ENCODE assay signal across 8 cellular contexts in genomic region chr1:52139817-52140540, GRCh38. TPM values are rescaled to one million over a fixed set of nuclear protein-coding genes. Genes with fewer than 3 reads are reported as not detected.
DNase-seq lines count a peak whose midpoint lies in the region; ATAC-seq and TF ChIP-seq lines count a peak whose summit lies in the region.

No MANE protein-coding gene starts in this region.

- H3K27me3 ChIP-seq in IMR-90 (ENCODE audit: control insufficient read depth, insufficient read depth, low read length) (no peaks in the 10 kb centered on the region), HAP-1 (ENCODE audit: low read depth) (no peaks in the 10 kb centered on the region), ovary (no peaks in the 10 kb centered on the region)

- H3K9me3 ChIP-seq in IMR-90 (ENCODE audit: control insufficient read depth, insufficient read depth, low read length) (no peaks in the 10 kb centered on the region), HAP-1 (no peaks in the 10 kb centered on the region), ovary (no peaks in the 10 kb centered on the region)

- peaks cover 0 to 6% of the 10 kb centered on the region in 2 donors for H3K36me3 Mint-ChIP-seq in activated naive CD4-positive, alpha-beta T cell treated with anti-CD3 and anti-CD28 coated beads, Interleukin-2, amount 50 U/mL, for 72 hours

- H3K79me1 ChIP-seq in IMR-90 (ENCODE audit: low read depth in 1 of 2, low read length in 2 of 2), result peaks cover 2 to 11% of the 10 kb centered on the region in 2 experiments; a peak in 3 of 4 replicates

- H2BK15ac ChIP-seq in IMR-90 (ENCODE audit: low read depth, low read length), result no peak overlapping the region

- no peak for TF ChIP-seq EP300 in ovary (IDR thresholded peaks at IDR 0.05)

- H2BK120ac ChIP-seq in IMR-90 (ENCODE audit: low read depth, low read length), result no peak overlapping the region

- dilution Hi-C loops in IMR-90 (cut with HindIII; ENCODE audit: low sequenced_read_pairs, unreplicated experiment), result no loop called here

- H2BK5ac ChIP-seq in IMR-90 (ENCODE audit: low read depth, low read length, poor library complexity, severe bottlenecking), result peak overlapping the region; percentile 58

- H3K4me2 ChIP-seq in IMR-90 (ENCODE audit: low read depth, low read length), result peak overlapping the region; percentile 26; the same call in 1 of the 2 replicates

- H2AK5ac ChIP-seq in IMR-90 (ENCODE audit: low read depth, low read length), result no peak overlapping the region

- no peak overlapping the region for H2AK9ac ChIP-seq in IMR-90 (replicated peaks; ENCODE audit: low read depth, low read length, poor library complexity)

- H3K4me1 ChIP-seq in IMR-90 (ENCODE audit: control insufficient read depth, insufficient read depth, low read length) (peaks cover 4% of the 10 kb centered on the region), HAP-1 (peaks cover 20% of the 10 kb centered on the region), ovary (ENCODE audit: insufficient read depth) (peaks cover 2% of the 10 kb centered on the region)

- no peak for TF ChIP-seq RAD21 in IMR-90 (IDR thresholded peaks at IDR 0.05; ENCODE audit: low read length)

- peak; percentile 51 for ATAC-seq in GM19035 (IDR thresholded peaks at IDR 0.05; ENCODE audit: unreplicated experiment)
- peak; percentile 13 for ATAC-seq in IMR-90 (ENCODE audit: low read depth)
- peak; percentile 69 to 80 for ATAC-seq in activated naive CD4-positive, alpha-beta T cell treated with anti-CD3 and anti-CD28 coated beads, Interleukin-2, amount 50 U/mL, for 72 hours
- no peak for ATAC-seq in GM19397 (IDR thresholded peaks at IDR 0.05; ENCODE audit: unreplicated experiment)

- no peaks in the 10 kb centered on the region for H4K20me1 ChIP-seq in IMR-90 (ENCODE audit: insufficient read depth, low read length)

- WGBS in IMR-90 (ENCODE audit: extremely low coverage in 2 of 2, insufficient read length in 1 of 2), 2 experiments, result no CpG with 5 or more reads among the region's 5 CpGs
- 74 to 87% (median 84%) methylated on average over 5 of the region's 5 CpGs for WGBS in ovary, 3 donors

- no peak overlapping the region for H4K91ac ChIP-seq in IMR-90 (ENCODE audit: insufficient read depth, low read depth, low read length)

- H3K9me3 Mint-ChIP-seq in activated naive CD4-positive, alpha-beta T cell treated with anti-CD3 and anti-CD28 coated beads, Interleukin-2, amount 50 U/mL, for 72 hours, result peaks cover 0 to 5% of the 10 kb centered on the region in 2 donors

- H2BK20ac ChIP-seq in IMR-90 (ENCODE audit: low read depth, low read length), result no peak overlapping the region

- no peak overlapping the region for H3K23ac ChIP-seq in IMR-90 (ENCODE audit: low read depth, low read length)

- no peak overlapping the region for H3K14ac ChIP-seq in IMR-90 (replicated peaks; ENCODE audit: low read depth, low read length)

- H4K5ac ChIP-seq in IMR-90 (ENCODE audit: low read depth, low read length), result no peak overlapping the region

- no peak overlapping the region for H3K56ac ChIP-seq in IMR-90 (ENCODE audit: extremely low read depth, insufficient read depth, low read length)

- no peaks in the 10 kb centered on the region for H3K9me1 ChIP-seq in IMR-90 (ENCODE audit: insufficient read depth, low read length)

- H3K36me3 ChIP-seq in IMR-90 (ENCODE audit: control insufficient read depth, insufficient read depth, low read length), result no peaks in the 10 kb centered on the region
- no peaks in the 10 kb centered on the region for H3K36me3 ChIP-seq in HAP-1 (replicated peaks)
- H3K36me3 ChIP-seq in ovary, result no peaks in the 10 kb centered on the region

- CTCF ChIA-PET in IMR-90 (lab: Yijun Ruan, JAX), result interaction anchor here (0.8 kb wide), 1 partner anchor 13 kb away, joined by 3 read pairs; no protein-coding TSS in a partner anchor

- peak; percentile 90 for DNase-seq in AG10803 (ENCODE audit: low read depth)
- DNase-seq in IMR-90, result peak; percentile 88
- DNase-seq in activated naive CD4-positive, alpha-beta T cell treated with anti-CD3 and anti-CD28 coated beads, Interleukin-2, amount 50 U/mL, for 72 hours (ENCODE audit: low spot score in 2 of 2), result peak in 1 of 2 donors; percentile 36
- DNase-seq in myocyte (ENCODE audit: low read depth), result peak; percentile 64
- no peak for DNase-seq in HAP-1 (ENCODE audit: low spot score in 2 of 2)
- DNase-seq in ovary, result no peak

- no peak overlapping the region for H3K18ac ChIP-seq in IMR-90 (ENCODE audit: low read depth, low read length)

- no peak overlapping the region for H2AFZ ChIP-seq in IMR-90 (replicated peaks; ENCODE audit: low read length, poor library complexity)

- H3K4me3 ChIP-seq in AG10803 (ENCODE audit: low read length) (0 out of 2 replicates have a peak overlapping the region, but pooled peaks have one; percentile 2), IMR-90 (ENCODE audit: insufficient read depth, low read depth, low read length) (no peak overlapping the region), HAP-1 (no peak overlapping the region), ovary (no peak overlapping the region)

- in situ Hi-C loops in IMR-90 (cut with MboI; ENCODE audit: low sequenced_read_pairs) (no loop called here), HAP-1 (cut with MboI; ENCODE audit: low sequenced_read_pairs) (no loop called here)

- intact Hi-C loops in IMR-90 (cut with micrococcal nuclease), result loop anchor here (5.0 kb wide), 1 partner anchor 207 kb away; no protein-coding TSS in a partner anchor
- intact Hi-C loops in ovary (cut with DNase I), result loop anchor here in 1 of 4 donors (10.0 kb wide), 1 partner anchor 165 kb away; no protein-coding TSS in a partner anchor

- POLR2A ChIA-PET in IMR-90 (lab: Charles Lee; ENCODE audit: unreplicated experiment), result no interaction called here

- H3K27ac Mint-ChIP-seq in activated naive CD4-positive, alpha-beta T cell treated with anti-CD3 and anti-CD28 coated beads, Interleukin-2, amount 50 U/mL, for 72 hours, result peak overlapping the region; percentile 1 to 74

- H4K8ac ChIP-seq in IMR-90 (ENCODE audit: low read depth in 2 of 2, low read length in 2 of 2), result no peak overlapping the region

- no peak overlapping the region; the same call in 1 of the 2 replicates for H3K4ac ChIP-seq in IMR-90 (ENCODE audit: low read depth, low read length)

- no peak overlapping the region for H3K27ac ChIP-seq in IMR-90 (ENCODE audit: insufficient read depth, low read length)
- no peak overlapping the region for H3K27ac ChIP-seq in ovary

- TF ChIP-seq CTCF in AG10803 (conservative IDR thresholded peaks at IDR 0.05; ENCODE audit: low read length) (no peak), IMR-90 (conservative IDR thresholded peaks at IDR 0.05; ENCODE audit: low read depth, low read length) (no peak), ovary (IDR thresholded peaks at IDR 0.05) (no peak)

- H3K9ac ChIP-seq in IMR-90 (ENCODE audit: low read depth, low read length), result no peak overlapping the region

- no TSS peak for BruUV-seq in IMR-90 (replicated peaks; lab: Mats Ljungman, UMichigan)

- TF ChIP-seq POLR2A in IMR-90 (IDR thresholded peaks at IDR 0.05; ENCODE audit: low read depth, low read length), result no peak
- no peak for TF ChIP-seq POLR2A in ovary (IDR thresholded peaks at IDR 0.05)

TF ChIP-seq in IMR-90, 13 proteins besides CTCF, POLR2A, EP300 and RAD21:
- TF ChIP-seq CEBPB (IDR thresholded peaks at IDR 0.05; ENCODE audit: low read depth, low read length) (peak; percentile 97), BHLHE40 (IDR thresholded peaks at IDR 0.05; ENCODE audit: low read depth, low read length) (no peak; the same call in 1 of the 2 replicates), FOS (IDR thresholded peaks at IDR 0.05; ENCODE audit: low read depth, low read length) (peak; percentile 53; the same call in 1 of the 2 replicates)

RNA-seq across cellular contexts. Expression of gene ZFYVE9, which starts 1.9 kb away (rescaled TPM):
- total RNA-seq in IMR-90 (2012; rRNA removed) (28.7 and 29.4 TPM in 2 replicates), myocyte (17.0 and 18.2 TPM in 2 replicates), ovary (10 to 100 TPM; 28.0 to 40.8 (median 34.1) TPM)
- polyA plus RNA-seq in IMR-90 (2012; rRNA removed) (6.6 and 8.3 TPM in 2 replicates), ovary (10 to 100 TPM; 12.9 to 28.0 TPM)
- polyA plus RNA-seq in IMR-90 (2012; cell fraction: cytosol; rRNA removed), result 1.9 and 3.2 TPM in 2 replicates
- polyA plus RNA-seq in IMR-90 (2012; cell fraction: nucleus; rRNA removed; ENCODE audit: low replicate concordance), result 1.0 and 5.1 TPM in 2 replicates
- 1 to 10 TPM; 1.4 to 5.1 TPM for total RNA-seq in activated naive CD4-positive, alpha-beta T cell treated with anti-CD3 and anti-CD28 coated beads, Interleukin-2, amount 50 U/mL, for 72 hours
- 11.4 TPM for polyA plus RNA-seq in myocyte (2012)

Comparison
In these comparisons a context has a peak if more than half of its experiments do, and no peak if none do; other contexts are left out.
1. DNase-seq: peak in AG10803 (single experiment), IMR-90 (single experiment) and myocyte (single experiment); none in HAP-1 (0 of 2) and ovary (0 of 5).